1 cellular context compared by ENCODE assay signal in genomic region chr15:63122002-63122893, GRCh38.
A peak's percentile ranks its signal among the peaks of the same experiment; 100 is the strongest.
TF ChIP-seq lines count a peak whose summit lies in the region.

No MANE protein-coding gene starts in this region.

TF ChIP-seq in WTC11, 78 proteins besides CTCF, POLR2A, EP300 and RAD21 (continued from another document):
- TF ChIP-seq E2F1 (CRISPR knock-in tag; IDR thresholded peaks at IDR 0.05), result no peak
- 0 out of 2 replicates have a peak, but pooled peaks have one; percentile 74 for TF ChIP-seq MLX (CRISPR knock-in tag; IDR thresholded peaks at IDR 0.05)
- TF ChIP-seq NFATC4 (CRISPR knock-in tag; IDR thresholded peaks at IDR 0.05), result no peak
- TF ChIP-seq IRF2 (CRISPR knock-in tag; IDR thresholded peaks at IDR 0.05; ENCODE audit: borderline replicate concordance, low read depth), result no peak
- no peak for TF ChIP-seq SMAD4 (CRISPR knock-in tag; IDR thresholded peaks at IDR 0.05)
- TF ChIP-seq E2F5 (CRISPR knock-in tag; IDR thresholded peaks at IDR 0.05), result peak; percentile 18; the same call in 1 of the 2 replicates
- TF ChIP-seq RORB (CRISPR knock-in tag; IDR thresholded peaks at IDR 0.05), result no peak
- TF ChIP-seq MAX (CRISPR knock-in tag; IDR thresholded peaks at IDR 0.05), result no peak
- no peak for TF ChIP-seq ATF3 (CRISPR knock-in tag; conservative IDR thresholded peaks at IDR 0.05)
- no peak for TF ChIP-seq USF2 (CRISPR knock-in tag; IDR thresholded peaks at IDR 0.05)
- TF ChIP-seq NR1H2 (CRISPR knock-in tag; IDR thresholded peaks at IDR 0.05), result no peak
- peak; percentile 45 for TF ChIP-seq SP1 (CRISPR knock-in tag; conservative IDR thresholded peaks at IDR 0.05)
- TF ChIP-seq ZNF232 (CRISPR knock-in tag; IDR thresholded peaks at IDR 0.05), result no peak
- TF ChIP-seq ATF6 (CRISPR knock-in tag; IDR thresholded peaks at IDR 0.05), result no peak
